1 cellular context compared by ENCODE assay signal in genomic region chr5:144189800-144190429, GRCh38.
TF ChIP-seq lines count a peak whose summit lies in the region.

No MANE protein-coding gene starts in this region.

TF ChIP-seq in A549, 52 proteins besides CTCF, POLR2A, EP300 and RAD21 (continued from another document):
- TF ChIP-seq KDM1A (IDR thresholded peaks at IDR 0.05; ENCODE audit: low read depth), result no peak
- no peak for TF ChIP-seq HEYL (CRISPR knock-in tag; IDR thresholded peaks at IDR 0.05)
- peak; percentile 91 for TF ChIP-seq E2F6 (IDR thresholded peaks at IDR 0.05; ENCODE audit: borderline replicate concordance, low read depth)
- TF ChIP-seq RARB (CRISPR knock-in tag; IDR thresholded peaks at IDR 0.05), result peak; percentile 72; the same call in 1 of the 2 replicates
- TF ChIP-seq PBX3 (IDR thresholded peaks at IDR 0.05), result 0 out of 2 replicates have a peak, but pooled peaks have one; percentile 48
- no peak for TF ChIP-seq KDM5A (IDR thresholded peaks at IDR 0.05)
- peak; percentile 66 to 88 for TF ChIP-seq CEBPB (IDR thresholded peaks at IDR 0.05)
- peak; percentile 91 for TF ChIP-seq MAX (IDR thresholded peaks at IDR 0.05)
- TF ChIP-seq ZFP36 (IDR thresholded peaks at IDR 0.05; ENCODE audit: borderline replicate concordance, partially characterized antibody), result no peak
- no peak for TF ChIP-seq ZC3H11A (IDR thresholded peaks at IDR 0.05)
- peak; percentile 46; the same call in 1 of the 2 replicates for TF ChIP-seq HES2 (IDR thresholded peaks at IDR 0.05)
- no peak for TF ChIP-seq RFX5 (IDR thresholded peaks at IDR 0.05)
- TF ChIP-seq REST (IDR thresholded peaks at IDR 0.05), result no peak
- no peak for TF ChIP-seq RNF2 (IDR thresholded peaks at IDR 0.05; ENCODE audit: borderline replicate concordance, low read depth)
